11 cellular contexts compared by ENCODE assay signal in the genomic region with DNA sequence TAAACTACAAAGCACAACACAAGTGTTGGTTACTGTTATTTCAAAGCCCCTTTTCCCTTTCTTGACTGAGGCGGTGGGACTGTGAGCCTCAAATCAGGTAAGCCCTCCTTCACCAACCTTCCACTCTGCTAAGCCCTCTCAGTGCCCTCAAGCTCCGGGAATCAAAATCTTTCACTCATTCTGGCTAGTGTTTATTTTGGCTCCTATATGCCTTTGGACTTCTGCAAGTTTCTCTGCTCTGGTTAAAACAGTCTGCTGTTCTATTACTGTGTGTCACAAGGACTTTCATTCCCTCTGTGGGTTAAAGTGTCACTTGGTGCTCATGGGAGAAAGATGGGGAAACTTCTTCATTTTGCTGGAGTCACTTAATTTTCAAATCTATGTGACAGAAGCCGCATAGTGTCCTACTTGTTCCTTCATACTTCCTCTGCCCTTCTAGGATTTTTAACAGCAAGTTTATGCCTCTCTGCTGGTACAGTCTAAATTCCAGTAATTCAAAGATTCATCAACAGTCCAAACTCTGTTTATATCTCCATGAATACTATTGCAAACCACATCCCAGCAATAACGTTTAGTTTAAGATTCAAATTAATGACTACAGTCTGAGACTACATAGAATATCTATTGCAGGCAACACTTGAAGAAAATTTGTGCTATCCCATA.
DNase-seq lines count a peak whose midpoint lies in the region; ATAC-seq, FAIRE-seq and TF ChIP-seq lines count a peak whose summit lies in the region.
"Had no signal": no experiment of that assay in that cellular context is flagged by ENCODE, and none has a peak within 500 bp of the region (broad histone marks: within the 10 kb centered on the region; RNA-seq: fewer than 3 reads in every experiment).

No MANE protein-coding gene starts in this region.

- H3K4ac ChIP-seq in neuronal stem cell (ENCODE audit: low read length): no peak overlapping the region

- no peak overlapping the region for H3K27ac ChIP-seq in endothelial cell of umbilical vein (ENCODE audit: insufficient read depth, low read depth, low read length)
- H3K27ac ChIP-seq in neuronal stem cell (replicated peaks; ENCODE audit: low read length): no peak overlapping the region
- H3K27ac ChIP-seq in Peyer's patch: no peak overlapping the region

- dilution Hi-C loops in endothelial cell of umbilical vein (cut with MboI; ENCODE audit: extremely low pct_ligation_motif_present, low sequenced_read_pairs): no loop called here

- intact Hi-C loops in endothelial cell of umbilical vein (cut with micrococcal nuclease): loop anchor here (1.0 to 5.0 kb wide), 5 partner anchors 218 to 771 kb away; a partner anchor contains a TSS

- no peaks in the 10 kb centered on the region for H3K79me1 ChIP-seq in neuronal stem cell (ENCODE audit: low read depth, low read length)

- no peak overlapping the region for H3K9ac ChIP-seq in endothelial cell of umbilical vein (replicated peaks; ENCODE audit: extremely low read depth, insufficient read depth, low read length)
- no peak overlapping the region for H3K9ac ChIP-seq in neuronal stem cell (ENCODE audit: low read depth, low read length, poor library complexity)

- no peaks in the 10 kb centered on the region for H3K9me3 ChIP-seq in endothelial cell of umbilical vein (replicated peaks; ENCODE audit: control insufficient read depth, insufficient read depth, low read length)
- H3K9me3 ChIP-seq in neuronal stem cell (replicated peaks in 1 of 2; ENCODE audit: control insufficient read depth in 2 of 2, insufficient read depth in 1 of 2, low read depth in 1 of 2, low read length in 2 of 2): peaks cover 0 to under 1% of the 10 kb centered on the region in 2 donors
- H3K9me3 ChIP-seq in Peyer's patch: no peaks in the 10 kb centered on the region
- H3K9me3 ChIP-seq: BE2C had no signal

- TF ChIP-seq CTCF in endothelial cell of umbilical vein (IDR thresholded peaks at IDR 0.05; ENCODE audit: extremely low read depth in 1 of 2, insufficient read depth in 1 of 2, low read depth in 1 of 2, low read length in 2 of 2) (no peak), Peyer's patch (IDR thresholded peaks at IDR 0.05) (no peak)

- H3K79me2 ChIP-seq in endothelial cell of umbilical vein (ENCODE audit: control insufficient read depth, insufficient read depth, low read length): no peaks in the 10 kb centered on the region

- no peak overlapping the region for H4K91ac ChIP-seq in neuronal stem cell (ENCODE audit: low read depth, low read length, poor library complexity)

- H3K18ac ChIP-seq in neuronal stem cell (ENCODE audit: low read length): no peak overlapping the region

- no peak overlapping the region for H2BK12ac ChIP-seq in neuronal stem cell (ENCODE audit: low read length)

- H3K4me1 ChIP-seq in endothelial cell of umbilical vein (ENCODE audit: control insufficient read depth, extremely low read depth, insufficient read depth, low read length): no peaks in the 10 kb centered on the region
- peaks cover 0 to 11% of the 10 kb centered on the region in 2 donors for H3K4me1 ChIP-seq in neuronal stem cell (ENCODE audit: control insufficient read depth in 2 of 2, insufficient read depth in 1 of 2, low read depth in 1 of 2, low read length in 2 of 2)
- no peaks in the 10 kb centered on the region for H3K4me1 ChIP-seq in Peyer's patch
- H3K4me1 ChIP-seq: BE2C had no signal

- H3K27me3 ChIP-seq in endothelial cell of umbilical vein (ENCODE audit: control insufficient read depth in 2 of 2, insufficient read depth in 2 of 2, low read length in 2 of 2) (peaks cover 6 to 18% of the 10 kb centered on the region in 2 experiments), neuronal stem cell (ENCODE audit: control insufficient read depth in 3 of 3, insufficient read depth in 3 of 3, low read depth in 1 of 3, low read length in 3 of 3) (no peaks in the 10 kb centered on the region), Peyer's patch (no peaks in the 10 kb centered on the region)
- H3K27me3 ChIP-seq: BE2C had no signal

- no CpG with 5 or more reads among the region's 4 CpGs for WGBS in neuronal stem cell (ENCODE audit: extremely low coverage in 2 of 2, insufficient read length in 2 of 2, insufficient replicate concordance in 1 of 2), 2 donors

- no peak overlapping the region for H3K14ac ChIP-seq in neuronal stem cell (ENCODE audit: low read length)

- H2BK120ac ChIP-seq in neuronal stem cell (ENCODE audit: low read depth, low read length): no peak overlapping the region

- DNase-seq in CD1c-positive myeloid dendritic cell (ENCODE audit: extremely low spot score) (peak; percentile 48), NCI-H69 (lab: John Stamatoyannopoulos, UW) (peak; percentile 59), endothelial cell of umbilical vein (ENCODE audit: low read depth, low spot score) (peak; percentile 9), neuronal stem cell (ENCODE audit: low spot score) (no peak), DMS 273 (lab: John Stamatoyannopoulos, UW; ENCODE audit: unreplicated experiment) (no peak), NCI-H226 (no peak), Peyer's patch (no peak)
- DNase-seq: activated CD4-positive, CD25-positive, alpha-beta regulatory T cell treated with anti-CD3 and anti-CD28 coated beads, Interleukin-2, amount 50 U/mL, for 72 hours; activated naive CD8-positive, alpha-beta T cell treated with anti-CD3 and anti-CD28 coated beads for 36 hours; BE2C had no signal

- H3K4me2 ChIP-seq in endothelial cell of umbilical vein (ENCODE audit: insufficient read depth, low read length): no peak overlapping the region
- no peak overlapping the region for H3K4me2 ChIP-seq in neuronal stem cell (ENCODE audit: insufficient read depth, low read length, poor library complexity, severe bottlenecking)

- no peak overlapping the region for H2BK15ac ChIP-seq in neuronal stem cell (ENCODE audit: low read length)

- CTCF ChIA-PET in endothelial cell of umbilical vein (lab: Charles Lee): interaction anchor here (1.2 to 2.6 kb wide), 3 partner anchors 757 to 771 kb away, joined by 8 to 30 read pairs (median 10); no protein-coding TSS in a partner anchor

- H3K4me3 ChIP-seq in endothelial cell of umbilical vein (replicated peaks in 1 of 3; ENCODE audit: insufficient read depth in 1 of 3, low read depth in 1 of 3, low read length in 3 of 3) (no peak overlapping the region), neuronal stem cell (ENCODE audit: low read length in 2 of 2) (no peak overlapping the region), Peyer's patch (no peak overlapping the region)

- no peaks in the 10 kb centered on the region for H3K36me3 ChIP-seq in endothelial cell of umbilical vein (ENCODE audit: control insufficient read depth in 2 of 2, extremely low read depth in 1 of 2, insufficient read depth in 2 of 2, low read length in 2 of 2)
- H3K36me3 ChIP-seq in neuronal stem cell (replicated peaks in 1 of 2; ENCODE audit: control insufficient read depth in 2 of 2, insufficient read depth in 2 of 2, low read length in 2 of 2): no peaks in the 10 kb centered on the region
- H3K36me3 ChIP-seq in Peyer's patch: no peaks in the 10 kb centered on the region
- H3K36me3 ChIP-seq: BE2C had no signal

- POLR2A ChIA-PET in endothelial cell of umbilical vein (lab: Charles Lee): no interaction called here

- H2BK5ac ChIP-seq in neuronal stem cell (ENCODE audit: low read length): no peak overlapping the region

- no peaks in the 10 kb centered on the region for H4K20me1 ChIP-seq in endothelial cell of umbilical vein (replicated peaks; ENCODE audit: control insufficient read depth, extremely low read depth, insufficient read depth, low read length)

- FAIRE-seq in endothelial cell of umbilical vein (lab: Jason Lieb, UNC): no peak

- H2AK5ac ChIP-seq in neuronal stem cell (ENCODE audit: low read depth, low read length): no peak overlapping the region

- no peak for ATAC-seq in HG02610 (IDR thresholded peaks at IDR 0.05; ENCODE audit: unreplicated experiment)

- TF ChIP-seq POLR2A in endothelial cell of umbilical vein (IDR thresholded peaks at IDR 0.05; ENCODE audit: low read depth, low read length): no peak
- TF ChIP-seq POLR2A in Peyer's patch (IDR thresholded peaks at IDR 0.05): no peak

- no peaks in the 10 kb centered on the region for H3K9me1 ChIP-seq in endothelial cell of umbilical vein (replicated peaks; ENCODE audit: control insufficient read depth, extremely low read depth, insufficient read depth, low read length)

- no peak overlapping the region for H3K23ac ChIP-seq in neuronal stem cell (ENCODE audit: low read depth, low read length, poor library complexity)

- H4K8ac ChIP-seq in neuronal stem cell (ENCODE audit: low read depth, low read length): no peak overlapping the region

- BruUV-seq in endothelial cell of umbilical vein (replicated peaks; lab: Mats Ljungman, UMichigan): no TSS peak

- H2AFZ ChIP-seq in endothelial cell of umbilical vein (ENCODE audit: low read depth, low read length) (no peak overlapping the region), neuronal stem cell (ENCODE audit: low read length) (peak overlapping the region; percentile 71)

TF ChIP-seq in endothelial cell of umbilical vein, 7 proteins besides CTCF, POLR2A, EP300 and RAD21:
- TF ChIP-seq, protein P1, sequence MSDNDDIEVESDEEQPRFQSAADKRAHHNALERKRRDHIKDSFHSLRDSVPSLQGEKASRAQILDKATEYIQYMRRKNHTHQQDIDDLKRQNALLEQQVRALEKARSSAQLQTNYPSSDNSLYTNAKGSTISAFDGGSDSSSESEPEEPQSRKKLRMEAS (IDR thresholded peaks at IDR 0.05; ENCODE audit: insufficient read depth, insufficient read length): no peak
- TF ChIP-seq FOS (IDR thresholded peaks at IDR 0.05; ENCODE audit: borderline replicate concordance, insufficient read depth, low read length) (no peak), EZH2 (IDR thresholded peaks at IDR 0.05; ENCODE audit: borderline replicate concordance, low read depth, low read length, severe bottlenecking) (no peak), JUN (IDR thresholded peaks at IDR 0.05; ENCODE audit: borderline replicate concordance, insufficient read depth, insufficient read length, low read depth) (no peak), GATA2 (IDR thresholded peaks at IDR 0.05; ENCODE audit: insufficient read depth, insufficient read length, low read depth, low read length) (no peak), POLR2AphosphoS5 (IDR thresholded peaks at IDR 0.05; ENCODE audit: insufficient read depth, low read depth, low read length) (no peak), MYC (IDR thresholded peaks at IDR 0.05; ENCODE audit: low read depth, low read length) (no peak)

Comparison
In these comparisons a context has a peak if more than half of its experiments do, and no peak if none do; other contexts are left out.
1. DNase-seq: peak in CD1c-positive myeloid dendritic cell (single experiment), NCI-H69 (single experiment) and endothelial cell of umbilical vein (single experiment); none in neuronal stem cell (single experiment), DMS 273 (single experiment), NCI-H226 (single experiment) and Peyer's patch (0 of 3).